Comparison of ENCODE assay signal across 8 cellular contexts in genomic region chr17:38705523-38705802, GRCh38. TPM values are rescaled to one million over a fixed set of nuclear protein-coding genes. Genes with fewer than 3 reads are reported as not detected.
A peak's percentile ranks its signal among the peaks of the same experiment; 100 is the strongest.
DNase-seq lines count a peak whose midpoint lies in the region; ATAC-seq and TF ChIP-seq lines count a peak whose summit lies in the region.

No MANE protein-coding gene starts in this region.

- no peak for DNase-seq in left ventricle myocardium inferior
- DNase-seq in left cardiac atrium = no peak
- no peak for DNase-seq in astrocyte of the cerebellum (ENCODE audit: low read depth)
- DNase-seq in lower lobe of right lung = peak; percentile 60
- no peak for DNase-seq in aorta
- no peak for DNase-seq in NCI-H1417 treated with DMSO at 0.1 percent for 48 hours (lab: John Stamatoyannopoulos, UW)
- no peak for DNase-seq in NCI-H2029 (lab: John Stamatoyannopoulos, UW)

- peaks cover 27% of the 10 kb centered on the region for H3K36me3 ChIP-seq in left ventricle myocardium inferior
- H3K36me3 ChIP-seq in lower lobe of right lung = peaks cover 32% of the 10 kb centered on the region
- no peaks in the 10 kb centered on the region for H3K36me3 ChIP-seq in aorta (ENCODE audit: control insufficient read depth in 1 of 2, insufficient read depth in 2 of 2, low read length in 1 of 2)

- TF ChIP-seq CTCF in left ventricle myocardium inferior (IDR thresholded peaks at IDR 0.05; ENCODE audit: borderline replicate concordance) (no peak), astrocyte of the cerebellum (IDR thresholded peaks at IDR 0.05; ENCODE audit: low read depth, low read length, missing control alignments) (no peak), lower lobe of right lung (IDR thresholded peaks at IDR 0.05) (no peak)

- no peaks in the 10 kb centered on the region for H3K27me3 ChIP-seq in left ventricle myocardium inferior (ENCODE audit: low read depth)
- no peaks in the 10 kb centered on the region for H3K27me3 ChIP-seq in lower lobe of right lung (ENCODE audit: low read depth)
- no peaks in the 10 kb centered on the region for H3K27me3 ChIP-seq in aorta (ENCODE audit: control insufficient read depth in 1 of 2, insufficient read depth in 2 of 2, low read length in 1 of 2)

- 0 to 1% methylated on average over 17 to 32 of the region's 32 CpGs for WGBS in aorta, 2 donors

- peak overlapping the region; percentile 99 for H3K27ac ChIP-seq in left ventricle myocardium inferior (replicated peaks)
- H3K27ac ChIP-seq in lower lobe of right lung = peak overlapping the region; percentile 76
- H3K27ac ChIP-seq in aorta (ENCODE audit: low read depth in 1 of 2, low read length in 2 of 2) = no peak overlapping the region

- H3K4me3 ChIP-seq in left ventricle myocardium inferior (peak overlapping the region; percentile 96), astrocyte of the cerebellum (ENCODE audit: low read depth, low read length) (peak overlapping the region; percentile 91), lower lobe of right lung (peak overlapping the region; percentile 71), aorta (ENCODE audit: low read length in 2 of 2) (peak overlapping the region; percentile 85 to 87)

- H3K9me3 ChIP-seq in left ventricle myocardium inferior (replicated peaks) (no peaks in the 10 kb centered on the region), lower lobe of right lung (no peaks in the 10 kb centered on the region), aorta (ENCODE audit: control insufficient read depth, low read length) (no peaks in the 10 kb centered on the region)

- in situ Hi-C loops in astrocyte of the cerebellum (cut with HindIII; ENCODE audit: low sequenced_read_pairs) = no loop called here

- ATAC-seq in left cardiac atrium (no peak), lower lobe of right lung (no peak), aorta (ENCODE audit: low FRiP score) (no peak), GM19397 (IDR thresholded peaks at IDR 0.05; ENCODE audit: unreplicated experiment) (no peak)

- H3K4me1 ChIP-seq in left ventricle myocardium inferior (peaks cover 83% of the 10 kb centered on the region), lower lobe of right lung (peaks cover 49% of the 10 kb centered on the region), aorta (ENCODE audit: control insufficient read depth in 1 of 2, insufficient read depth in 2 of 2, low read length in 2 of 2) (peaks cover 0 to 3% of the 10 kb centered on the region in 2 donors)

- intact Hi-C loops in left ventricle myocardium inferior (cut with micrococcal nuclease) = no loop called here
- intact Hi-C loops in left cardiac atrium (cut with DNase I) = no loop called here
- intact Hi-C loops in lower lobe of right lung (cut with DNase I) = no loop called here
- intact Hi-C loops in aorta (cut with DNase I) = no loop called here

RNA-seq across cellular contexts. Expression of gene MLLT6, which starts 0.4 kb away (rescaled TPM):
- 74.1 TPM for total RNA-seq in left ventricle myocardium inferior
- total RNA-seq in left cardiac atrium = 10 to 100 TPM; 76.1 to 88.9 TPM
- total RNA-seq in lower lobe of right lung = 135 TPM
- 100 to 1,000 TPM; 124 to 195 TPM for total RNA-seq in aorta
- 10 to 100 TPM; 28.7 to 70.1 TPM for polyA plus RNA-seq in aorta

RNA-seq across cellular contexts. Expression of gene CISD3, which starts 24.7 kb away (rescaled TPM):
- 75.9 TPM for total RNA-seq in left ventricle myocardium inferior
- 10 to 100 TPM; 51.1 to 66.2 TPM for total RNA-seq in left cardiac atrium
- total RNA-seq in lower lobe of right lung = 31.3 TPM
- total RNA-seq in aorta = 10 to 100 TPM; 18.3 to 18.8 TPM
- 10 to 100 TPM; 42.4 to 59.0 TPM for polyA plus RNA-seq in aorta

RNA-seq across cellular contexts. Expression of gene EPOP, which starts 30.7 kb away (rescaled TPM):
- 0.33 TPM for total RNA-seq in left ventricle myocardium inferior
- total RNA-seq in left cardiac atrium = 1 to 10 TPM; 1.4 to 3.9 TPM
- 1.0 TPM for total RNA-seq in lower lobe of right lung
- total RNA-seq in aorta = 1 to 10 TPM; 1.3 to 1.5 TPM
- polyA plus RNA-seq in aorta = under 1 TPM in 1 of 2 donors, not detected in 1; 0.64 TPM

RNA-seq across cellular contexts. Expression of gene PCGF2, which starts 42.7 kb away (rescaled TPM):
- total RNA-seq in left ventricle myocardium inferior = 20.7 TPM
- 10 to 100 TPM; 28.2 to 45.2 TPM for total RNA-seq in left cardiac atrium
- total RNA-seq in lower lobe of right lung = 53.5 TPM
- total RNA-seq in aorta = 10 to 100 TPM; 61.4 to 75.5 TPM
- polyA plus RNA-seq in aorta = 10 to 100 TPM; 32.8 to 33.2 TPM

RNA-seq across cellular contexts. Expression of gene PSMB3, which starts 47.1 kb away (rescaled TPM):
- 149 TPM for total RNA-seq in left ventricle myocardium inferior
- total RNA-seq in left cardiac atrium = 100 to 1,000 TPM; 139 to 163 TPM
- 128 TPM for total RNA-seq in lower lobe of right lung
- total RNA-seq in aorta = 100 to 1,000 TPM in 1 of 2 donors, 10 to 100 TPM in 1; 99.9 to 109 TPM
- polyA plus RNA-seq in aorta = 100 to 1,000 TPM; 164 to 183 TPM

Comparison
In these comparisons a context has a peak if more than half of its experiments do, and no peak if none do; other contexts are left out.
1. H3K27ac ChIP-seq: peak in left ventricle myocardium inferior (single experiment) and lower lobe of right lung (single experiment); none in aorta (0 of 2).
2. Peak in every context shown above with its lines, with median percentiles within 50 percentile points of each other: H3K4me3 ChIP-seq.